8 cellular contexts compared by ENCODE assay signal in the genomic region with DNA sequence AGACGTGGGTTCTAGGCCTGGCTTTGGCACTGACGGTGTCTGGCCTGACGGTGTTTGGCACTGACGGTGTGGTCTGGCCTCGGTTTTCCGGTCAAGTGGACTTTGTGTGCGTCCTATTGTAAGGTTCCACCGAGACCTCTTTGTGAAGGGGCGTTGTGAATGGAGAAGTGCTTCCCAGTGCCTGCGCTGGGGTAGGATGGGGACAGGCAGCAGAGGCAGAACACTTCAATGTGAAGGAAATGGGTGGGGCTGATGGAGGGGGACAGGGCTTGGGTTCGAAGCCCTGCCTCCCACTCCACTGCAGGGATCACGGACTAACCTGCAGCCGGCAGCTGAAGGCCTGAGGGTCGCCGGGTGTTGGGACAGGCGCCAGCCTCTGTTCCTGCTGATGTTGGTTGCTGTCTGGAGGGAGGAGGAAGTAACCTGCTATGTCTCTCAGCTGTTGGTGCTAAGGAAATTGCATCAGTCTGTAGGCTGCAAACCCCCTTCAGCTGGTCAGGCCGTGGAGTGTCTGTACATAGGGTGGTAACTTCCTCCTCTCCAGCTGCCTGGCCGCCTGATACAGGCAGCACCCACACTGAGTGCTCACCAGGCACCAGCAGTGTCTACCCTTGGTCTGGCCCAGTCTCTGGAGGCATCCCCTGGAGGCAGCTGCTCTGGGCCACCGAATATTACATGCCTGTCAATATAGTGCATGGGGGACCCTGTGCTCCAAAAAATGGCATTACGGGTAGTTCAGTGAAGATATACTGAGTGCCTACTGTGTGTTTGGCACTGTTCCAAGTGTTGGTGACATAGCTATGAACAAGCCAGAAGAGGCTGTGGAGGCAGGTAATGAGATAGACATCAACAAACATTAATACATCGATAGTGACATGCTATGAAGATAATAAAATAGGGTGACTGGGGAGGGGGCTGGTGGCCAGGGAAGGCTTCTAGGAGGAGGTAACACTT. TPM values are rescaled to one million over a fixed set of nuclear protein-coding genes. Genes with fewer than 3 reads are reported as not detected.
DNase-seq lines count a peak whose midpoint lies in the region; ATAC-seq and TF ChIP-seq lines count a peak whose summit lies in the region.

No MANE protein-coding gene starts in this region.

- peaks cover 11% of the 10 kb centered on the region for H3K4me1 Mint-ChIP-seq in activated CD4-positive, alpha-beta memory T cell treated with anti-CD3 and anti-CD28 coated beads for 36 hours (ENCODE audit: low read depth)

- CTCF ChIA-PET in activated CD4-positive, alpha-beta memory T cell treated with anti-CD3 and anti-CD28 coated beads for 36 hours (lab: Charles Lee) = no interaction called here
- CTCF ChIA-PET in PC-3 (lab: Charles Lee) = no interaction called here

- POLR2A ChIA-PET in activated CD4-positive, alpha-beta memory T cell treated with anti-CD3 and anti-CD28 coated beads for 36 hours (lab: Charles Lee) = no interaction called here
- POLR2A ChIA-PET in PC-3 (lab: Charles Lee; ENCODE audit: unreplicated experiment) = no interaction called here

- H3K27me3 ChIP-seq in PC-3 (ENCODE audit: low read length) = no peaks in the 10 kb centered on the region

- H3K27ac Mint-ChIP-seq in activated CD4-positive, alpha-beta memory T cell treated with anti-CD3 and anti-CD28 coated beads for 36 hours = no peak overlapping the region

- no peak overlapping the region for H2AFZ ChIP-seq in PC-3 (ENCODE audit: low read length)

- peak; percentile 66 for ATAC-seq in GM19438 (IDR thresholded peaks at IDR 0.05; ENCODE audit: low read depth, unreplicated experiment)
- peak; percentile 55 for ATAC-seq in HG03575 (IDR thresholded peaks at IDR 0.05; ENCODE audit: extremely low read depth, insufficient number of reproducible peaks, low FRiP score, unreplicated experiment)
- ATAC-seq in Right ventricle myocardium superior (ENCODE audit: poor library complexity) = peak; percentile 82
- no peak for ATAC-seq in PC-3

- H3K9me3 ChIP-seq in PC-3 (ENCODE audit: low read length) = no peaks in the 10 kb centered on the region

- no TSS peak for BruUV-seq in PC-3 (replicated peaks; lab: Mats Ljungman, UMichigan)

- intact Hi-C loops in activated CD4-positive, alpha-beta memory T cell treated with anti-CD3 and anti-CD28 coated beads for 36 hours (cut with micrococcal nuclease) = loop anchor here (2.0 to 5.0 kb wide), 2 partner anchors 41 to 98 kb away; partner anchors contain the start of genes BTBD1 and C15orf40
- intact Hi-C loops in Right ventricle myocardium superior (cut with DNase I) (loop anchor here (10.0 kb wide), 1 partner anchor 94 kb away; the partner anchor contains the start of gene C15orf40), PC-3 (cut with micrococcal nuclease) (no loop called here)

- H3K4me3 Mint-ChIP-seq in activated CD4-positive, alpha-beta memory T cell treated with anti-CD3 and anti-CD28 coated beads for 36 hours = peak overlapping the region; percentile 73

- H3K36me3 ChIP-seq in PC-3 (ENCODE audit: low read depth, low read length) = no peaks in the 10 kb centered on the region

- no peaks in the 10 kb centered on the region for H3K36me3 Mint-ChIP-seq in activated CD4-positive, alpha-beta memory T cell treated with anti-CD3 and anti-CD28 coated beads for 36 hours

- peaks cover 49% of the 10 kb centered on the region for H3K27me3 Mint-ChIP-seq in activated CD4-positive, alpha-beta memory T cell treated with anti-CD3 and anti-CD28 coated beads for 36 hours

- DNase-seq in DMS53 (lab: John Stamatoyannopoulos, UW) (peak; percentile 91), Right ventricle myocardium superior (peak; percentile 78), pulmonary artery endothelial cell (ENCODE audit: low read depth, low spot score) (peak; percentile 79), cerebellum (ENCODE audit: low spot score) (no peak), PC-3 (no peak)
- DNase-seq in activated CD4-positive, alpha-beta memory T cell treated with anti-CD3 and anti-CD28 coated beads for 36 hours = peak; percentile 31

- no peaks in the 10 kb centered on the region for H3F3A ChIP-seq in PC-3 (ENCODE audit: low read length, unreplicated experiment)

- H3K9me2 ChIP-seq in PC-3 (replicated peaks; ENCODE audit: low read length) = no peaks in the 10 kb centered on the region

- H3K9ac ChIP-seq in PC-3 (ENCODE audit: low read length) = no peak overlapping the region

- H3K4me2 ChIP-seq in PC-3 (ENCODE audit: low read length) = no peak overlapping the region

- no peak overlapping the region for H3K27ac ChIP-seq in PC-3 (ENCODE audit: low read length)

- no peak for TF ChIP-seq CTCF in PC-3 (conservative IDR thresholded peaks at IDR 0.05; ENCODE audit: low read depth, low read length)

- H3K79me2 ChIP-seq in PC-3 (ENCODE audit: low read length) = no peaks in the 10 kb centered on the region

- no peaks in the 10 kb centered on the region for H4K20me1 ChIP-seq in PC-3 (ENCODE audit: low read length)

- no peaks in the 10 kb centered on the region for H3K9me3 Mint-ChIP-seq in activated CD4-positive, alpha-beta memory T cell treated with anti-CD3 and anti-CD28 coated beads for 36 hours

- H3K4me3 ChIP-seq in PC-3 (ENCODE audit: low read length) = no peak overlapping the region

- no peaks in the 10 kb centered on the region for H3K4me1 ChIP-seq in PC-3 (ENCODE audit: insufficient read depth, low read length)

RNA-seq across cellular contexts. Expression of gene TM6SF1, which starts 1.1 kb away (rescaled TPM):
- total RNA-seq in activated CD4-positive, alpha-beta memory T cell treated with anti-CD3 and anti-CD28 coated beads for 36 hours = 1 to 10 TPM; 1.9 to 2.2 TPM
- 6.8 TPM for total RNA-seq in Right ventricle myocardium superior
- total RNA-seq in pulmonary artery endothelial cell = 35.1 and 46.6 TPM in 2 replicates
- total RNA-seq in cerebellum = 1.8 TPM
- total RNA-seq in PC-3 (2014; rRNA removed) = not detected in 2 replicates

RNA-seq across cellular contexts. Expression of gene BTBD1, which starts 41.5 kb away (rescaled TPM):
- 10 to 100 TPM; 52.9 to 53.3 TPM for total RNA-seq in activated CD4-positive, alpha-beta memory T cell treated with anti-CD3 and anti-CD28 coated beads for 36 hours
- total RNA-seq in Right ventricle myocardium superior (158 TPM), pulmonary artery endothelial cell (115 and 126 TPM in 2 replicates), cerebellum (70.5 TPM), PC-3 (2014; rRNA removed) (83.9 and 109 TPM in 2 replicates)

Comparison
In these comparisons a context has a peak if more than half of its experiments do, and no peak if none do; other contexts are left out.
1. DNase-seq: peak in DMS53 (single experiment), activated CD4-positive, alpha-beta memory T cell treated with anti-CD3 and anti-CD28 coated beads for 36 hours (single experiment), Right ventricle myocardium superior (single experiment) and pulmonary artery endothelial cell (single experiment); none in cerebellum (single experiment) and PC-3 (single experiment).